Comparison of ENCODE assay signal across 1 cellular context in genomic region chr20:62133864-62134263, GRCh38.
TF ChIP-seq lines count a peak whose summit lies in the region.

No MANE protein-coding gene starts in this region.

TF ChIP-seq in GM23338, 12 proteins besides CTCF, POLR2A, EP300 and RAD21:
- TF ChIP-seq EZH2phosphoT487 (IDR thresholded peaks at IDR 0.05; ENCODE audit: unreplicated experiment) (no peak), ZNF331 (CRISPR knock-in tag; IDR thresholded peaks at IDR 0.05; ENCODE audit: low read depth) (no peak), CREB1 (CRISPR knock-in tag; IDR thresholded peaks at IDR 0.05; ENCODE audit: low read depth) (no peak), NANOG (IDR thresholded peaks at IDR 0.05; ENCODE audit: borderline replicate concordance) (no peak), EZH2 (IDR thresholded peaks at IDR 0.05; ENCODE audit: low read depth, unreplicated experiment) (no peak), POLR2AphosphoS5 (IDR thresholded peaks at IDR 0.05; ENCODE audit: low read depth) (no peak), JUNB (IDR thresholded peaks at IDR 0.05; ENCODE audit: unreplicated experiment) (no peak), ZNF114 (CRISPR knock-in tag; IDR thresholded peaks at IDR 0.05) (no peak), ETS1 (IDR thresholded peaks at IDR 0.05) (no peak)
